35 cellular contexts compared by ENCODE assay signal in genomic region chrX:10195425-10195824, GRCh38. TPM values are rescaled to one million over a fixed set of nuclear protein-coding genes. Genes with fewer than 3 reads are reported as not detected.
"Had no signal": no experiment of that assay in that cellular context is flagged by ENCODE, and none has a peak within 500 bp of the region (broad histone marks: within the 10 kb centered on the region; RNA-seq: fewer than 3 reads in every experiment).

No MANE protein-coding gene starts in this region.

- H3K9me3 Mint-ChIP-seq: activated B cell treated with CpG ODN at 0.5 μM for 24 hours; activated CD4-positive, alpha-beta memory T cell treated with anti-CD3 and anti-CD28 coated beads for 36 hours; activated CD4-positive, alpha-beta T cell treated with anti-CD3 and anti-CD28 coated beads, Interleukin-2, amount 10 ng/mL, durations not matched to agents 24 days and 14 days; activated CD8-positive, alpha-beta T cell treated with anti-CD3 and anti-CD28 coated beads for 36 hours; activated naive CD4-positive, alpha-beta T cell treated with anti-CD3 and anti-CD28 coated beads for 36 hours; activated naive CD4-positive, alpha-beta T cell treated with anti-CD3 and anti-CD28 coated beads, Interleukin-2, amount 50 U/mL, for 72 hours; activated naive CD8-positive, alpha-beta T cell treated with anti-CD3 and anti-CD28 coated beads for 36 hours; activated T-cell treated with anti-CD3 and anti-CD28 coated beads, Interleukin-2, amount 50 U/mL, for 4 hours; activated T-cell treated with anti-CD3 and anti-CD28 coated beads, Interleukin-2, amount 50 U/mL, for 72 hours; activated T-helper 1 cell treated with anti-CD3 and anti-CD28 coated beads, Interleukin-12 subunit alpha, Interleukin-12 subunit beta, Interleukin-2, Interleukin-4 antibody, amounts not matched to agents 30 ng/mL and 10 ng/mL and 1 ng/mL, durations not matched to agents 14 hours and 24 hours and 36 hours; activated T-helper 17 cell treated with anti-CD3 and anti-CD28 coated beads, Interleukin-2, amount 50 U/mL, for 72 hours; T-helper 1 cell treated with Interleukin-12 subunit alpha and Interleukin-12 subunit beta and Interleukin-4 antibody, amounts not matched to agents 30 μg/mL and 1 μg/mL, for 36 hours; T-helper 2 cell treated with Interferon-gamma antibody and Interleukin-4, amounts not matched to agents 5 μg/mL and 100 μg/mL, for 36 hours had no signal

- H3K36me3 ChIP-seq: adrenal gland, brain microvascular endothelial cell, breast epithelium had no signal

- H3K27me3 ChIP-seq: adrenal gland, body of pancreas, brain microvascular endothelial cell had no signal

- H3K27ac Mint-ChIP-seq: activated B cell treated with CpG ODN at 0.5 μM for 24 hours; activated CD4-positive, alpha-beta memory T cell treated with anti-CD3 and anti-CD28 coated beads for 36 hours; activated CD4-positive, alpha-beta T cell treated with anti-CD3 and anti-CD28 coated beads, Interleukin-2, amount 10 ng/mL, durations not matched to agents 24 days and 14 days; activated CD8-positive, alpha-beta T cell treated with anti-CD3 and anti-CD28 coated beads for 36 hours; activated naive CD4-positive, alpha-beta T cell treated with anti-CD3 and anti-CD28 coated beads for 36 hours; activated naive CD4-positive, alpha-beta T cell treated with anti-CD3 and anti-CD28 coated beads, Interleukin-2, amount 50 U/mL, for 72 hours; activated naive CD8-positive, alpha-beta T cell treated with anti-CD3 and anti-CD28 coated beads for 36 hours; activated T-cell treated with anti-CD3 and anti-CD28 coated beads, Interleukin-2, amount 50 U/mL, for 72 hours; activated T-helper 1 cell treated with anti-CD3 and anti-CD28 coated beads, Interleukin-12 subunit alpha, Interleukin-12 subunit beta, Interleukin-2, Interleukin-4 antibody, amounts not matched to agents 30 ng/mL and 10 ng/mL and 1 ng/mL, durations not matched to agents 14 hours and 24 hours and 36 hours; activated T-helper 17 cell treated with anti-CD3 and anti-CD28 coated beads, Interleukin-2, amount 50 U/mL, for 72 hours; T-helper 1 cell treated with Interleukin-12 subunit alpha and Interleukin-12 subunit beta and Interleukin-4 antibody, amounts not matched to agents 30 μg/mL and 1 μg/mL, for 36 hours; T-helper 2 cell treated with Interferon-gamma antibody and Interleukin-4, amounts not matched to agents 5 μg/mL and 100 μg/mL, for 36 hours had no signal

- H3K9me3 ChIP-seq: adrenal gland, body of pancreas, breast epithelium had no signal

- H3K4me3 Mint-ChIP-seq: activated B cell treated with CpG ODN at 0.5 μM for 24 hours; activated CD4-positive, alpha-beta memory T cell treated with anti-CD3 and anti-CD28 coated beads for 36 hours; activated CD4-positive, alpha-beta T cell treated with anti-CD3 and anti-CD28 coated beads, Interleukin-2, amount 10 ng/mL, durations not matched to agents 24 days and 14 days; activated CD8-positive, alpha-beta T cell treated with anti-CD3 and anti-CD28 coated beads for 36 hours; activated naive CD4-positive, alpha-beta T cell treated with anti-CD3 and anti-CD28 coated beads for 36 hours; activated naive CD8-positive, alpha-beta T cell treated with anti-CD3 and anti-CD28 coated beads for 36 hours; activated T-cell treated with anti-CD3 and anti-CD28 coated beads, Interleukin-2, amount 50 U/mL, for 4 hours; activated T-cell treated with anti-CD3 and anti-CD28 coated beads, Interleukin-2, amount 50 U/mL, for 72 hours; activated T-helper 1 cell treated with anti-CD3 and anti-CD28 coated beads, Interleukin-12 subunit alpha, Interleukin-12 subunit beta, Interleukin-2, Interleukin-4 antibody, amounts not matched to agents 30 ng/mL and 10 ng/mL and 1 ng/mL, durations not matched to agents 14 hours and 24 hours and 36 hours; activated T-helper 17 cell treated with anti-CD3 and anti-CD28 coated beads, Interleukin-2, amount 50 U/mL, for 72 hours; T-helper 1 cell treated with Interleukin-12 subunit alpha and Interleukin-12 subunit beta and Interleukin-4 antibody, amounts not matched to agents 30 μg/mL and 1 μg/mL, for 36 hours; T-helper 2 cell treated with Interferon-gamma antibody and Interleukin-4, amounts not matched to agents 5 μg/mL and 100 μg/mL, for 36 hours had no signal

- H3K4me1 Mint-ChIP-seq: activated T-helper 17 cell treated with anti-CD3 and anti-CD28 coated beads, Interleukin-2, amount 50 U/mL, for 72 hours had no signal

- H3K4me3 ChIP-seq: adrenal gland, body of pancreas, breast epithelium had no signal

- H3K36me3 Mint-ChIP-seq: activated CD4-positive, alpha-beta memory T cell treated with anti-CD3 and anti-CD28 coated beads for 36 hours; activated naive CD4-positive, alpha-beta T cell treated with anti-CD3 and anti-CD28 coated beads, Interleukin-2, amount 50 U/mL, for 72 hours; activated naive CD8-positive, alpha-beta T cell treated with anti-CD3 and anti-CD28 coated beads for 36 hours had no signal

- H3K27ac ChIP-seq: adrenal gland, body of pancreas, brain microvascular endothelial cell, breast epithelium, VCaP had no signal

- DNase-seq: activated B cell treated with CpG ODN at 0.5 μM for 24 hours; activated CD4-positive, alpha-beta memory T cell treated with anti-CD3 and anti-CD28 coated beads for 36 hours; activated CD4-positive, alpha-beta T cell treated with anti-CD3 and anti-CD28 coated beads for 4 hours; activated CD4-positive, alpha-beta T cell treated with anti-CD3 and anti-CD28 coated beads, Interleukin-2, amount 10 ng/mL, durations not matched to agents 24 days and 14 days; activated CD4-positive, alpha-beta T cell treated with anti-CD3 and anti-CD28 coated beads, Interleukin-2, amount 50 U/mL, for 1 hour; activated CD4-positive, alpha-beta T cell treated with anti-CD3 and anti-CD28 coated beads, Interleukin-2, amount 50 U/mL, for 4 hours; activated CD4-positive, CD25-positive, alpha-beta regulatory T cell treated with anti-CD3 and anti-CD28 coated beads, Interleukin-2, amount 50 U/mL, for 72 hours; activated CD8-positive, alpha-beta memory T cell treated with anti-CD3 and anti-CD28 coated beads, Interleukin-2, amount 50 U/mL, for 4 hours; activated CD8-positive, alpha-beta T cell treated with anti-CD3 and anti-CD28 coated beads for 36 hours; activated effector memory CD4-positive, alpha-beta T cell treated with anti-CD3 and anti-CD28 coated beads, Interleukin-2, amount 50 U/mL, for 16 hours; activated gamma-delta T cell treated with Interleukin-2 at 50 U/mL for 16 hours; activated naive CD4-positive, alpha-beta T cell; activated naive CD4-positive, alpha-beta T cell treated with anti-CD3 and anti-CD28 coated beads for 36 hours; activated naive CD4-positive, alpha-beta T cell treated with anti-CD3 and anti-CD28 coated beads, Interleukin-2, amount 50 U/mL, for 16 hours; activated naive CD8-positive, alpha-beta T cell treated with anti-CD3 and anti-CD28 coated beads for 36 hours; activated T-cell treated with anti-CD3 and anti-CD28 coated beads for 4 hours; activated T-cell treated with anti-CD3 and anti-CD28 coated beads, Interleukin-2, amount 50 U/mL, for 1 hour; activated T-cell treated with anti-CD3 and anti-CD28 coated beads, Interleukin-2, amount 50 U/mL, for 4 hours; activated T-cell treated with anti-CD3 and anti-CD28 coated beads, Interleukin-2, amount 50 U/mL, for 72 hours; adrenal gland; amniotic stem cell; aorta; body of pancreas; brain microvascular endothelial cell; central memory CD4-positive, alpha-beta T cell; T-helper 1 cell; T-helper 2 cell; T-helper 9 cell had no signal

- H3K4me1 ChIP-seq: adrenal gland, body of pancreas, breast epithelium had no signal

- ATAC-seq: activated CD8-positive, alpha-beta T cell treated with anti-CD3 and anti-CD28 coated beads for 36 hours; activated naive CD4-positive, alpha-beta T cell treated with anti-CD3 and anti-CD28 coated beads, Interleukin-2, amount 50 U/mL, for 72 hours; activated T-cell treated with anti-CD3 and anti-CD28 coated beads, Interleukin-2, amount 50 U/mL, for 4 hours; activated T-cell treated with anti-CD3 and anti-CD28 coated beads, Interleukin-2, amount 50 U/mL, for 72 hours; activated T-helper 17 cell treated with anti-CD3 and anti-CD28 coated beads, Interleukin-2, amount 50 U/mL, for 72 hours; body of pancreas had no signal

- H3K27me3 Mint-ChIP-seq: activated B cell treated with CpG ODN at 0.5 μM for 24 hours; activated CD4-positive, alpha-beta memory T cell treated with anti-CD3 and anti-CD28 coated beads for 36 hours; activated naive CD8-positive, alpha-beta T cell treated with anti-CD3 and anti-CD28 coated beads for 36 hours had no signal

RNA-seq across cellular contexts. Expression of gene CLCN4, which starts 38.6 kb away (rescaled TPM):
- total RNA-seq: activated CD4-positive, alpha-beta memory T cell treated with anti-CD3 and anti-CD28 coated beads for 36 hours; activated CD4-positive, alpha-beta T cell treated with anti-CD3 and anti-CD28 coated beads, Interleukin-2, amount 10 ng/mL, durations not matched to agents 24 days and 14 days; activated CD8-positive, alpha-beta T cell treated with anti-CD3 and anti-CD28 coated beads for 36 hours; activated naive CD4-positive, alpha-beta T cell treated with anti-CD3 and anti-CD28 coated beads for 36 hours; activated naive CD4-positive, alpha-beta T cell treated with anti-CD3 and anti-CD28 coated beads, Interleukin-2, amount 50 U/mL, for 72 hours; activated T-helper 1 cell treated with anti-CD3 and anti-CD28 coated beads, Interleukin-12 subunit alpha, Interleukin-12 subunit beta, Interleukin-2, Interleukin-4 antibody, amounts not matched to agents 30 ng/mL and 10 ng/mL and 1 ng/mL, durations not matched to agents 14 hours and 24 hours and 36 hours had no signal
